Comparison of ENCODE assay signal across 8 cellular contexts in the genomic region with DNA sequence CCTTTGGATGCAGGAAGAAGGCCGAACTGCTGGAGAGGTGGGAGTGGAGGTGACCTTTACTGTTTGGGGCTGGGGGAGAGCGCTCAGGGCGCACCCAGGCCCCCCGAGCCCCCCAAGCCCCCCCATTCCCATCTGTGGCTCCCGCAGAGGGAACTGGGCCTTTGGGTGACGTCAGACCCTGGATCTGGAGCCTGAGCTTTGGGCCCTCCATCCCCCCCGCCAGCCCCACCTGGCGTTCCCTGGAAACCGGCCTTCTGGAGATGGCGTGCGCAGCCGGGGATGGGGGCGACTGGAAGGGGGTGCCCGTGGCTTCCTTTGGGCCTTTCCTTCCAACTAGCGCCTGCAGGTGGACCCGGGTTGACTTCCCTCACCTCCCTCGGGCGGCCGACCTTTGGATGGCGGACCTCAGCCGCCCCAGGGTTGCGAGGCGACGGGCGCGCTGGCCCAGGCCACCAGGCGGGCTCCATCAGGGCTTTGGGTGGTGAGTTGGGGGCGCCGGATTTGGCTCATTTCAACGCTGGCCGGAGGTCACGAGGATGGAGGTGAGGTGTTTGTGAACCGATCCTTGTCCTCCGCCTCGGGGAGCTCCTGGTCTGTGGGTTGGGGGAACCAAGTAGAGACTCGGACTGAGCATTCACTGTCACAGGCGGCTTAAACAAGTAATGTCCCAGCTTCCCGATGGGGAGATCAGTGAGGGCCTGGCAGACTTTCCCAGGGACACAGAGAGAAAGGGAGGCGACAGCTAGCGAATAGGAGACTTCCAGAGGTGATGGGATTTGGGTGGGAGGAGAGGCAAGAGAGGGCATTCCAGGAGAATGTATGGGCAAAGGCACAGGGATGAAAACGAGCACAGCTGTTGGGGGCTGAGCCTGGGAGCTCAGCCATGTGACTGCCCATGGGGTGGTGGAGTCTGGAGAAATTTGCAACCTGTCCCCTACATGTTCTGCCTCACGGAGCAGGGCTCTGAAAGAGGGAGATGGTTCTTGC. TPM values are rescaled to one million over a fixed set of nuclear protein-coding genes. Genes with fewer than 3 reads are reported as not detected.
DNase-seq lines count a peak whose midpoint lies in the region; ATAC-seq and TF ChIP-seq lines count a peak whose summit lies in the region.

No MANE protein-coding gene starts in this region.

- H3K4me1 ChIP-seq in iPS-20b (ENCODE audit: insufficient read depth, low read length) (peaks cover 4% of the 10 kb centered on the region), smooth muscle cell (ENCODE audit: low read depth) (no peaks in the 10 kb centered on the region)

- H3K9ac ChIP-seq in iPS-20b (ENCODE audit: low read depth, low read length) (peak overlapping the region; percentile 82; the same call in 1 of the 2 replicates), smooth muscle cell (ENCODE audit: low read depth) (no peak overlapping the region)

- H3K27me3 Mint-ChIP-seq in Calu3 (ENCODE audit: unreplicated experiment), result peaks cover 75% of the 10 kb centered on the region

- H3K27me3 ChIP-seq in iPS-20b (ENCODE audit: insufficient read depth, low read length) (peaks cover 26% of the 10 kb centered on the region), smooth muscle cell (ENCODE audit: low read depth) (peaks cover 22% of the 10 kb centered on the region)

- no peaks in the 10 kb centered on the region for H3K79me2 ChIP-seq in smooth muscle cell (ENCODE audit: low read depth)

- WGBS in smooth muscle cell (ENCODE audit: low lambda C conversion rate), result 12% methylated on average over 39 of the region's 42 CpGs

- DNase-seq in Calu3 (no peak), NCI-H128 (lab: John Stamatoyannopoulos, UW; ENCODE audit: unreplicated experiment) (peak; percentile 14), amygdala (lab: John Stamatoyannopoulos, UW) (peak in 43 of 56 donors; percentile 11 to 62 (median 37)), smooth muscle cell (lab: John Stamatoyannopoulos, UW; ENCODE audit: unreplicated experiment) (no peak), SW 1271 (lab: John Stamatoyannopoulos, UW) (no peak), GM19240 (ENCODE audit: insufficient read length, low spot score) (no peak)

- H3K36me3 Mint-ChIP-seq in Calu3 (ENCODE audit: insufficient read depth, unreplicated experiment), result peaks cover 8% of the 10 kb centered on the region

- H3F3A ChIP-seq in smooth muscle cell (ENCODE audit: low read depth), result no peaks in the 10 kb centered on the region

- intact Hi-C loops in Calu3 (cut with micrococcal nuclease; ENCODE audit: unreplicated experiment), result no loop called here

- CTCF ChIA-PET in Calu3 (lab: Charles Lee), result interaction anchor here (1.0 to 1.9 kb wide), 4 partner anchors 18 to 45 kb away, joined by 3 to 6 read pairs (median 4); no protein-coding TSS in a partner anchor

- peak overlapping the region; percentile 85 for H3K4me3 ChIP-seq in iPS-20b (ENCODE audit: low read length)
- peak overlapping the region; percentile 79 for H3K4me3 ChIP-seq in smooth muscle cell

- H3K9me3 ChIP-seq in iPS-20b (ENCODE audit: insufficient read depth, low read depth, low read length) (no peaks in the 10 kb centered on the region), smooth muscle cell (replicated peaks; ENCODE audit: low read depth) (no peaks in the 10 kb centered on the region)

- ATAC-seq in GM18519 (IDR thresholded peaks at IDR 0.05; ENCODE audit: low FRiP score, unreplicated experiment), result no peak

- no TSS peak for BruUV-seq in Calu3 (replicated peaks; lab: Mats Ljungman, UMichigan)

- peak overlapping the region; percentile 100 for H3K4me2 ChIP-seq in smooth muscle cell

- H3K36me3 ChIP-seq in iPS-20b (ENCODE audit: insufficient read depth, low read depth, low read length), result no peaks in the 10 kb centered on the region
- no peaks in the 10 kb centered on the region for H3K36me3 ChIP-seq in smooth muscle cell (ENCODE audit: low read depth)

- H3K27ac Mint-ChIP-seq in Calu3 (ENCODE audit: unreplicated experiment), result no peak overlapping the region

- peaks cover 18% of the 10 kb centered on the region for H3K4me1 Mint-ChIP-seq in Calu3 (ENCODE audit: low read depth, unreplicated experiment)

- peak overlapping the region; percentile 57 for H3K4me3 Mint-ChIP-seq in Calu3 (ENCODE audit: low read depth, unreplicated experiment)

- peaks cover 3% of the 10 kb centered on the region for H3K9me3 Mint-ChIP-seq in Calu3 (ENCODE audit: low read depth, unreplicated experiment)

- peak overlapping the region; percentile 75 for H2AFZ ChIP-seq in smooth muscle cell (ENCODE audit: low read depth)

- no peaks in the 10 kb centered on the region for H4K20me1 ChIP-seq in smooth muscle cell (ENCODE audit: low read depth)

- no peak for TF ChIP-seq CTCF in Calu3 (IDR thresholded peaks at IDR 0.05; ENCODE audit: unreplicated experiment)
- TF ChIP-seq CTCF in smooth muscle cell (IDR thresholded peaks at IDR 0.05; ENCODE audit: borderline replicate concordance, insufficient read depth, poor library complexity, severe bottlenecking), result no peak

- H3K27ac ChIP-seq in iPS-20b (ENCODE audit: low read length) (no peak overlapping the region), smooth muscle cell (ENCODE audit: low read depth) (no peak overlapping the region)

RNA-seq across cellular contexts. Expression of gene SCAMP5, which starts 0.7 kb away (rescaled TPM):
- total RNA-seq in Calu3 (2022), result 10.7 and 13.6 TPM in 2 replicates
- 2.8 and 18.1 TPM in 2 replicates for total RNA-seq in smooth muscle cell
- 5.5 and 6.6 TPM in 2 replicates for polyA plus RNA-seq in smooth muscle cell

RNA-seq across cellular contexts. Expression of gene PPCDC, which starts 27.3 kb away (rescaled TPM):
- 23.4 and 24.4 TPM in 2 replicates for total RNA-seq in Calu3 (2022)
- 6.2 and 33.7 TPM in 2 replicates for total RNA-seq in smooth muscle cell
- 7.8 and 11.9 TPM in 2 replicates for polyA plus RNA-seq in smooth muscle cell

RNA-seq across cellular contexts. Expression of gene RPP25, which starts 39.5 kb away (rescaled TPM):
- total RNA-seq in Calu3 (2022), result 14.9 and 19.2 TPM in 2 replicates
- total RNA-seq in smooth muscle cell, result 5.5 and 8.7 TPM in 2 replicates
- polyA plus RNA-seq in smooth muscle cell, result 24.0 and 26.2 TPM in 2 replicates

RNA-seq across cellular contexts. Expression of gene COX5A, which starts 58.2 kb away (rescaled TPM):
- total RNA-seq in Calu3 (2022) (272 and 280 TPM in 2 replicates), smooth muscle cell (144 and 154 TPM in 2 replicates)
- 325 and 339 TPM in 2 replicates for polyA plus RNA-seq in smooth muscle cell

Comparison
In these comparisons a context has a peak if more than half of its experiments do, and no peak if none do; other contexts are left out.
1. DNase-seq: peak in NCI-H128 (single experiment) and amygdala (43 of 56); none in Calu3 (single experiment), smooth muscle cell (single experiment), SW 1271 (0 of 2) and GM19240 (single experiment).